Comparison of ENCODE assay signal across 20 cellular contexts in the genomic region with DNA sequence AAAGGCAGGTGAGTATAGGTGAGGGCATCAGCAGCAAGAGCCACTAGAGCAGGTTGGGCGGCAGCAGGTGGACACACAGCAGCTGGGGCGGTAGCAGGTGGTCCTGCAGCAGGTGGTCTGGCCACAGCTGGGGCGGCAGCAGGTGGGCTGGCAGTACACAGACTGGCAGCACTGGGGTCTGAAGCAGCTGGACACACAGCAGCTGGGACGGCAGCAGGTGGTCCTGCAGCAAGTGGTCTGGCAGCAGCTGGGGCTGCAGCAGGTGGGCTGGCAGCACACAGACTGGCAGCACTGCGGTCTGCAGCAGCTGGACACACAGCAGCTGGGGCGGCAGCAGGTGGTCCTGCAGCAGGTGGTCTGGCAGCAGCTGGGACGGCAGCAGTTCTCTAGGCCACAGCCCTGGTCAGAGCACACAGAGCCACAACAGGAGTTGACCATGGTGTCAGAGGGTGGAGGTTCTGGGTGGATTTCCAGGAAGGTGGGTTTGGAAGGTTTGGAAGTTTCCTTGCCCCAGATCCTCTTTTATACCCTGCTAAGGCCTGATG. TPM values are rescaled to one million over a fixed set of nuclear protein-coding genes. Genes with fewer than 3 reads are reported as not detected.
A peak's percentile ranks its signal among the peaks of the same experiment; 100 is the strongest.
DNase-seq lines count a peak whose midpoint lies in the region; ATAC-seq and TF ChIP-seq lines count a peak whose summit lies in the region.
"Had no signal": no experiment of that assay in that cellular context is flagged by ENCODE, and none has a peak within 500 bp of the region (broad histone marks: within the 10 kb centered on the region; RNA-seq: fewer than 3 reads in every experiment).

Gene KRTAP4-2 (minus strand): TSS at position 495 of the 545 bp plus-strand sequence. CDS start 57 bp downstream, at position 438.

- no peak for TF ChIP-seq CTCF in activated B cell treated with CpG ODN at 0.5 μM for 24 hours (IDR thresholded peaks at IDR 0.05)

- H3K27me3 ChIP-seq in CD8-positive, alpha-beta memory T cell (ENCODE audit: insufficient read depth, low read length, poor library complexity, severe bottlenecking), result no peaks in the 10 kb centered on the region
- no peaks in the 10 kb centered on the region for H3K27me3 ChIP-seq in mesenchymal stem cell (ENCODE audit: control insufficient read depth in 1 of 2, insufficient read depth in 1 of 2, low read length in 2 of 2)

- H2AK5ac ChIP-seq in mesenchymal stem cell (ENCODE audit: low read length, severe bottlenecking), result no peak within 1 kb of the TSS

- H3K36me3 ChIP-seq in CD8-positive, alpha-beta memory T cell (ENCODE audit: insufficient read depth, low read length), result no peaks in the 10 kb centered on the region
- no peaks in the 10 kb centered on the region for H3K36me3 ChIP-seq in mesenchymal stem cell (ENCODE audit: control insufficient read depth in 1 of 2, insufficient read depth in 2 of 2, low read depth in 1 of 2, low read length in 2 of 2)

- no peaks in the 10 kb centered on the region for H3K9me3 ChIP-seq in CD8-positive, alpha-beta memory T cell (ENCODE audit: low read length)
- H3K9me3 ChIP-seq in mesenchymal stem cell (ENCODE audit: control insufficient read depth, low read length), result no peaks in the 10 kb centered on the region
- H3K9me3 ChIP-seq: A549 had no signal

- H2BK120ac ChIP-seq in mesenchymal stem cell (ENCODE audit: low read depth, low read length), result no peak within 1 kb of the TSS

- 89% methylated on average over 6 of the region's 7 CpGs for whole genome bisulfite sequencing in mesenchymal stem cell

- no peak within 1 kb of the TSS for H3K18ac ChIP-seq in mesenchymal stem cell (ENCODE audit: low read depth in 1 of 2, low read length in 2 of 2)

- DNase-seq in CD8-positive, alpha-beta memory T cell, result no peak
- DNase-seq in activated B cell treated with CpG ODN at 0.5 μM for 24 hours (no peak), mesenchymal stem cell (no peak), NCI-H146 treated with DMSO at 0.1 percent for 48 hours (lab: John Stamatoyannopoulos, UW; ENCODE audit: unreplicated experiment) (no peak), T-helper 9 cell (no peak), hepatic stellate cell (ENCODE audit: low spot score) (no peak)
- DNase-seq in stimulated activated naive B cell treated with anti-CD40 and anti-IgM and Interleukin-4, amounts not matched to agents 10 μg/mL and 1 μg/mL and 100 μg/mL, for 72 hours, result no peak
- DNase-seq: CD4-positive, CD25-positive, alpha-beta regulatory T cell; DMS53; MM.1S; NCI-H1092 treated with DMSO at 0.1 percent for 48 hours; NCI-H1694; NCI-H2107; NCI-H2227 treated with DMSO at 0.1 percent for 48 hours; NCI-H524 had no signal

- CTCF ChIA-PET in CD8-positive, alpha-beta memory T cell (lab: Charles Lee), result no interaction called here
- CTCF ChIA-PET in activated B cell treated with CpG ODN at 0.5 μM for 24 hours (lab: Charles Lee), result no interaction called here

- no peak within 1 kb of the TSS for H3K4ac ChIP-seq in mesenchymal stem cell (ENCODE audit: low read depth in 1 of 2, low read length in 2 of 2)

- no peak within 1 kb of the TSS for H3K4me3 Mint-ChIP-seq in CD8-positive, alpha-beta memory T cell
- no peak within 1 kb of the TSS for H3K4me3 Mint-ChIP-seq in activated B cell treated with CpG ODN at 0.5 μM for 24 hours
- H3K4me3 Mint-ChIP-seq in stimulated activated naive B cell treated with anti-CD40 and anti-IgM and Interleukin-4, amounts not matched to agents 10 μg/mL and 1 μg/mL and 100 μg/mL, for 72 hours, result peak within 1 kb of the TSS in 1 of 2 donors; percentile 7
- H3K4me3 Mint-ChIP-seq: CD4-positive, CD25-positive, alpha-beta regulatory T cell had no signal

- peaks cover 6 to 16% of the 10 kb centered on the region in 2 donors for H3K27me3 Mint-ChIP-seq in CD8-positive, alpha-beta memory T cell
- peaks cover 7% of the 10 kb centered on the region for H3K27me3 Mint-ChIP-seq in activated B cell treated with CpG ODN at 0.5 μM for 24 hours
- no peaks in the 10 kb centered on the region for H3K27me3 Mint-ChIP-seq in stimulated activated naive B cell treated with anti-CD40 and anti-IgM and Interleukin-4, amounts not matched to agents 10 μg/mL and 1 μg/mL and 100 μg/mL, for 72 hours

- H3K79me1 ChIP-seq in mesenchymal stem cell (replicated peaks; ENCODE audit: low read length, poor library complexity, severe bottlenecking), result no peaks in the 10 kb centered on the region

- peaks cover 0 to 2% (median 0%) of the 10 kb centered on the region in 3 donors for H3K4me1 Mint-ChIP-seq in CD8-positive, alpha-beta memory T cell
- H3K4me1 Mint-ChIP-seq in activated B cell treated with CpG ODN at 0.5 μM for 24 hours, result peaks cover 41% of the 10 kb centered on the region
- peaks cover 34 to 43% of the 10 kb centered on the region in 2 donors for H3K4me1 Mint-ChIP-seq in stimulated activated naive B cell treated with anti-CD40 and anti-IgM and Interleukin-4, amounts not matched to agents 10 μg/mL and 1 μg/mL and 100 μg/mL, for 72 hours

- POLR2A ChIA-PET in CD8-positive, alpha-beta memory T cell (lab: Charles Lee), result no interaction called here
- POLR2A ChIA-PET in activated B cell treated with CpG ODN at 0.5 μM for 24 hours (lab: Charles Lee), result no interaction called here

- peak within 1 kb of the TSS in 2 of 8 donors; percentile 52 to 66 for H3K27ac Mint-ChIP-seq in CD8-positive, alpha-beta memory T cell
- H3K27ac Mint-ChIP-seq in activated B cell treated with CpG ODN at 0.5 μM for 24 hours, result peak within 1 kb of the TSS; percentile 21
- peak within 1 kb of the TSS; percentile 81 for H3K27ac Mint-ChIP-seq in stimulated activated naive B cell treated with anti-CD40 and anti-IgM and Interleukin-4, amounts not matched to agents 10 μg/mL and 1 μg/mL and 100 μg/mL, for 72 hours

- no peak within 1 kb of the TSS for H2AFZ ChIP-seq in mesenchymal stem cell (ENCODE audit: low read depth, low read length)

- intact Hi-C loops in activated B cell treated with CpG ODN at 0.5 μM for 24 hours (cut with micrococcal nuclease), result loop anchor here (1.0 to 5.0 kb wide), 2 partner anchors 45 to 131 kb away; no protein-coding TSS in a partner anchor

- H3K36me3 Mint-ChIP-seq in CD8-positive, alpha-beta memory T cell, result no peaks in the 10 kb centered on the region
- no peaks in the 10 kb centered on the region for H3K36me3 Mint-ChIP-seq in activated B cell treated with CpG ODN at 0.5 μM for 24 hours (ENCODE audit: low read depth)
- no peaks in the 10 kb centered on the region for H3K36me3 Mint-ChIP-seq in stimulated activated naive B cell treated with anti-CD40 and anti-IgM and Interleukin-4, amounts not matched to agents 10 μg/mL and 1 μg/mL and 100 μg/mL, for 72 hours
- H3K36me3 Mint-ChIP-seq: CD4-positive, CD25-positive, alpha-beta regulatory T cell had no signal

- no peak within 1 kb of the TSS for H4K8ac ChIP-seq in mesenchymal stem cell (ENCODE audit: low read length)

- no peaks in the 10 kb centered on the region for H3K4me1 ChIP-seq in CD8-positive, alpha-beta memory T cell (ENCODE audit: insufficient read depth, low read length)
- H3K4me1 ChIP-seq in mesenchymal stem cell (ENCODE audit: control insufficient read depth, insufficient read depth, low read depth, low read length), result peaks cover 4% of the 10 kb centered on the region
- H3K4me1 ChIP-seq: A549 had no signal

- no peak within 1 kb of the TSS for H2BK15ac ChIP-seq in mesenchymal stem cell (ENCODE audit: low read depth, poor library complexity, severe bottlenecking)

- no peak within 1 kb of the TSS for H3K4me2 ChIP-seq in mesenchymal stem cell (ENCODE audit: low read length, poor library complexity, severe bottlenecking)
- H3K4me2 ChIP-seq: A549 had no signal

- H3K4me3 ChIP-seq in CD8-positive, alpha-beta memory T cell (ENCODE audit: low read length), result no peak within 1 kb of the TSS
- no peak within 1 kb of the TSS for H3K4me3 ChIP-seq in mesenchymal stem cell (ENCODE audit: insufficient read depth in 1 of 2, low read depth in 1 of 2, low read length in 2 of 2)
- H3K4me3 ChIP-seq: A549 had no signal

- H4K91ac ChIP-seq in mesenchymal stem cell (ENCODE audit: low read length), result no peak within 1 kb of the TSS

- ATAC-seq in activated B cell treated with CpG ODN at 0.5 μM for 24 hours (ENCODE audit: low read depth), result no peak
- ATAC-seq in stimulated activated naive B cell treated with anti-CD40 and anti-IgM and Interleukin-4, amounts not matched to agents 10 μg/mL and 1 μg/mL and 100 μg/mL, for 72 hours (replicated peaks), result no peak
- no peak for ATAC-seq in GM19395 (IDR thresholded peaks at IDR 0.05; ENCODE audit: unreplicated experiment)
- ATAC-seq: A549, HCT116, HepG2, Panc1 had no signal

- H3K9ac ChIP-seq in mesenchymal stem cell (ENCODE audit: low read length), result peak within 1 kb of the TSS; percentile 83

- H3K9me3 Mint-ChIP-seq in CD8-positive, alpha-beta memory T cell, result no peaks in the 10 kb centered on the region
- no peaks in the 10 kb centered on the region for H3K9me3 Mint-ChIP-seq in activated B cell treated with CpG ODN at 0.5 μM for 24 hours
- peaks cover 0 to 1% of the 10 kb centered on the region in 2 donors for H3K9me3 Mint-ChIP-seq in stimulated activated naive B cell treated with anti-CD40 and anti-IgM and Interleukin-4, amounts not matched to agents 10 μg/mL and 1 μg/mL and 100 μg/mL, for 72 hours

- peak within 1 kb of the TSS in 1 of 2 experiments; percentile 41 for H3K14ac ChIP-seq in mesenchymal stem cell (ENCODE audit: low read length in 2 of 2)

- peak within 1 kb of the TSS; percentile 9 for H3K27ac ChIP-seq in CD8-positive, alpha-beta memory T cell (ENCODE audit: low read depth, low read length)
- peak within 1 kb of the TSS; percentile 8 for H3K27ac ChIP-seq in mesenchymal stem cell (ENCODE audit: low read length, poor library complexity, severe bottlenecking)
- H3K27ac ChIP-seq: A549 had no signal

- no peak within 1 kb of the TSS for H3K23ac ChIP-seq in mesenchymal stem cell (ENCODE audit: low read length in 2 of 2)

- no peak within 1 kb of the TSS for H2BK5ac ChIP-seq in mesenchymal stem cell (ENCODE audit: low read depth, low read length, poor library complexity, severe bottlenecking)

- H2BK12ac ChIP-seq in mesenchymal stem cell (ENCODE audit: low read length in 2 of 2), result no peak within 1 kb of the TSS

RNA-seq across cellular contexts. Expression of gene KRTAP4-2, which starts in this region (rescaled TPM):
- total RNA-seq in CD8-positive, alpha-beta memory T cell, result not detected
- not detected for polyA plus RNA-seq in CD8-positive, alpha-beta memory T cell
- not detected in 2 replicates for total RNA-seq in activated B cell treated with CpG ODN at 0.5 μM for 24 hours
- polyA plus RNA-seq in mesenchymal stem cell (2013, experiment 1 of 2), result not detected
- polyA plus RNA-seq in mesenchymal stem cell (2013, experiment 2 of 2), result not detected
- total RNA-seq: CD4-positive, CD25-positive, alpha-beta regulatory T cell; HepG2 had no signal
- polyA plus RNA-seq: A549; CD4-positive, CD25-positive, alpha-beta regulatory T cell; HepG2 had no signal
